Comparison of ENCODE assay signal across 8 cellular contexts in genomic region chr14:60183724-60184596, GRCh38. TPM values are rescaled to one million over a fixed set of nuclear protein-coding genes. Genes with fewer than 3 reads are reported as not detected.
DNase-seq lines count a peak whose midpoint lies in the region; ATAC-seq and TF ChIP-seq lines count a peak whose summit lies in the region.

No MANE protein-coding gene starts in this region.

- no peak overlapping the region for H3K27ac ChIP-seq in right cardiac atrium (ENCODE audit: low read length)

- peak overlapping the region; percentile 75 for H3K9ac ChIP-seq in adipocyte (ENCODE audit: low read length)

- TF ChIP-seq CTCF in retinal pigment epithelial cell (conservative IDR thresholded peaks at IDR 0.05; ENCODE audit: low read depth, low read length) = peak; percentile 54

- H3K36me3 ChIP-seq in adipocyte (ENCODE audit: control insufficient read depth, insufficient read depth, low read length, severe bottlenecking) = no peaks in the 10 kb centered on the region

- ATAC-seq in GM19035 (IDR thresholded peaks at IDR 0.05; ENCODE audit: unreplicated experiment) = peak; percentile 54
- ATAC-seq in HG03460 (IDR thresholded peaks at IDR 0.05; ENCODE audit: unreplicated experiment) = peak; percentile 51
- peak; percentile 40 to 41 for ATAC-seq in right cardiac atrium
- ATAC-seq in GM21381 (IDR thresholded peaks at IDR 0.05; ENCODE audit: unreplicated experiment) = no peak

- H3K9me3 ChIP-seq in adipocyte (ENCODE audit: control insufficient read depth, low read length) (no peaks in the 10 kb centered on the region), right cardiac atrium (ENCODE audit: control insufficient read depth, low read length) (no peaks in the 10 kb centered on the region)

- H3K4me1 ChIP-seq in adipocyte (ENCODE audit: control insufficient read depth, insufficient read depth, low read length) = peaks cover 6% of the 10 kb centered on the region
- H3K4me1 ChIP-seq in right cardiac atrium (ENCODE audit: control insufficient read depth, insufficient read depth, low read length) = no peaks in the 10 kb centered on the region

- no peaks in the 10 kb centered on the region for H3K27me3 ChIP-seq in adipocyte (replicated peaks; ENCODE audit: control insufficient read depth, insufficient read depth, low read length)
- H3K27me3 ChIP-seq in right cardiac atrium (ENCODE audit: control insufficient read depth, insufficient read depth) = no peaks in the 10 kb centered on the region

- WGBS in right cardiac atrium = 4% methylated on average over 6 of the region's 6 CpGs

- intact Hi-C loops in right cardiac atrium (cut with DNase I) = loop anchor here in 3 of 4 donors (2.0 to 10.0 kb wide), 5 partner anchors 119 to 381 kb away; no protein-coding TSS in a partner anchor

- H3K4me3 ChIP-seq in adipocyte (ENCODE audit: low read length) (peak overlapping the region; percentile 77), right cardiac atrium (ENCODE audit: low read length) (peak overlapping the region; percentile 73), retinal pigment epithelial cell (ENCODE audit: low read length) (peak overlapping the region; percentile 28)

- DNase-seq in COLO829 (ENCODE audit: low spot score) = peak; percentile 58
- DNase-seq in NCI-H69 (lab: John Stamatoyannopoulos, UW) = peak; percentile 86
- peak; percentile 94 for DNase-seq in adipocyte (ENCODE audit: low read depth)
- no peak for DNase-seq in right cardiac atrium
- DNase-seq in retinal pigment epithelial cell (ENCODE audit: low read depth) = no peak

RNA-seq across cellular contexts. Expression of gene DHRS7, which starts 18.8 kb away (rescaled TPM):
- 10 to 100 TPM; 40.0 to 48.8 (median 43.5) TPM for total RNA-seq in right cardiac atrium
- 54.2 TPM for polyA plus RNA-seq in right cardiac atrium

Comparison
In these comparisons a context has a peak if more than half of its experiments do, and no peak if none do; other contexts are left out.
1. DNase-seq: peak in COLO829 (single experiment), NCI-H69 (single experiment) and adipocyte (single experiment); none in right cardiac atrium (0 of 3) and retinal pigment epithelial cell (single experiment).
2. Peak in every context shown above with its lines, with median percentiles within 50 percentile points of each other: H3K4me3 ChIP-seq.